ENCODE assay signal across 8 cellular contexts in the genomic region with DNA sequence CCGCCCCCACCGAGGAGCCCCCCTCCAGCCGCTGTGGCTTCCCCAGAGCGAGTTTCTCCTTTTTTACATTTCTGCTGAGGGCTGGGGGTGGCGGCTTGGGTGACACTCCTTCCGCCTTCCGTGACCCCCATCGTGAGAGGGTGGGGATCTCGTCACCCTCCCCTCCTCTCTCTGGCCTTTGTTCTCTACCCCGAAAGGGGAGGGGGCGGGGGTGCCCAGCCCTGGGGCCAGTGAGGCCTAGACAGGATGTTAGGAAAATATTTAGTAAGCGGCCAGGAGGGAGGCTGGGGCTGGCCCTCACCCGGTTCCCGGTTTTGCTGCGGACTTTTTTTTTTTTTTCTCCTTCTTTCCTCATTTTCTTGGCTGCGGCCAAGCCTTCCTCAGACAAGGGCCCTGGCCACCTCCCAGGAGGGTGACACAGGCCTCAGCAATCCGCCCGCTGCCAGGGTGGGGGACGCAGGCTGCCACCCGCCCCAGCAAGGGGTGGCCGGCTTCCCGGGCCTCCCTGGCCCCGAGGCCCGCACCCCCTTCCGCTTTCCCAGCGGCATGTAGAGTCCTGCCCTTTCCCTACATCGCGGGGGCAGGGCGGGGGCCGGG. TPM values are rescaled to one million over a fixed set of nuclear protein-coding genes. Genes with fewer than 3 reads are reported as not detected.
A peak's percentile ranks its signal among the peaks of the same experiment; 100 is the strongest.
DNase-seq lines count a peak whose midpoint lies in the region; ATAC-seq and TF ChIP-seq lines count a peak whose summit lies in the region.

No MANE protein-coding gene starts in this region.

- peak overlapping the region; percentile 78 for H3K4me3 ChIP-seq in BE2C (ENCODE audit: low read depth, low read length)
- peak overlapping the region; percentile 82 for H3K4me3 ChIP-seq in Jurkat, Clone E6-1 (ENCODE audit: low read length)
- H3K4me3 ChIP-seq in effector memory CD4-positive, alpha-beta T cell (ENCODE audit: insufficient read depth, low read depth, low read length, poor library complexity, severe bottlenecking): peak overlapping the region; percentile 96

- DNase-seq in BE2C (peak; percentile 64), medulla oblongata (ENCODE audit: extremely low spot score) (peak; percentile 90), NCI-H524 (lab: John Stamatoyannopoulos, UW) (no peak)
- DNase-seq in Jurkat, Clone E6-1 (ENCODE audit: low read depth, low spot score): no peak
- peak; percentile 68 for DNase-seq in activated CD4-positive, alpha-beta T cell treated with anti-CD3 and anti-CD28 coated beads for 48 hours
- peak; percentile 47 to 58 (median 52) for DNase-seq in effector memory CD4-positive, alpha-beta T cell
- DNase-seq in stimulated activated naive CD4-positive, alpha-beta T cell (lab: John Stamatoyannopoulos, UW): peak in 5 of 6 experiments; percentile 43 to 67 (median 56)

- H3K36me3 ChIP-seq in BE2C: peaks cover 58% of the 10 kb centered on the region
- peaks cover 38% of the 10 kb centered on the region for H3K36me3 ChIP-seq in effector memory CD4-positive, alpha-beta T cell (ENCODE audit: control insufficient read depth, insufficient read depth, low read length)

- no peak for ATAC-seq in GM18498 (IDR thresholded peaks at IDR 0.05; ENCODE audit: unreplicated experiment)

- peaks cover 14% of the 10 kb centered on the region for H3K4me1 ChIP-seq in BE2C
- peaks cover 59% of the 10 kb centered on the region for H3K4me1 ChIP-seq in effector memory CD4-positive, alpha-beta T cell (ENCODE audit: control insufficient read depth, insufficient read depth, low read length, poor library complexity, severe bottlenecking)

- H3K27ac ChIP-seq in effector memory CD4-positive, alpha-beta T cell (ENCODE audit: insufficient read depth, low read length, poor library complexity, severe bottlenecking): peak overlapping the region; percentile 89

- no peaks in the 10 kb centered on the region; the same call in 1 of the 2 replicates for H3K9me3 ChIP-seq in BE2C
- H3K9me3 ChIP-seq in effector memory CD4-positive, alpha-beta T cell (ENCODE audit: control insufficient read depth, low read length): no peaks in the 10 kb centered on the region

- no peaks in the 10 kb centered on the region for H3K27me3 ChIP-seq in BE2C
- H3K27me3 ChIP-seq in effector memory CD4-positive, alpha-beta T cell (replicated peaks; ENCODE audit: control insufficient read depth, insufficient read depth, low read length, poor library complexity, severe bottlenecking): no peaks in the 10 kb centered on the region

- no peak for TF ChIP-seq CTCF in BE2C (IDR thresholded peaks at IDR 0.05; ENCODE audit: low read depth, low read length)

RNA-seq across cellular contexts. Expression of gene MIDN, which starts 3.9 kb away (rescaled TPM):
- 186 TPM for polyA plus RNA-seq in BE2C (2012; ENCODE audit: insufficient read depth, insufficient read length, low read depth)
- polyA plus RNA-seq in Jurkat, Clone E6-1 (2012; ENCODE audit: insufficient read depth, insufficient read length): 29.9 TPM

RNA-seq across cellular contexts. Expression of gene ATP5F1D, which starts 10.8 kb away (rescaled TPM):
- 658 TPM for polyA plus RNA-seq in BE2C (2012; ENCODE audit: insufficient read depth, insufficient read length, low read depth)
- polyA plus RNA-seq in Jurkat, Clone E6-1 (2012; ENCODE audit: insufficient read depth, insufficient read length): 286 TPM

RNA-seq across cellular contexts. Expression of gene CBARP, which starts 14.5 kb away (rescaled TPM):
- polyA plus RNA-seq in BE2C (2012; ENCODE audit: insufficient read depth, insufficient read length, low read depth): 23.0 TPM
- polyA plus RNA-seq in Jurkat, Clone E6-1 (2012; ENCODE audit: insufficient read depth, insufficient read length): 4.2 TPM

RNA-seq across cellular contexts. Expression of gene CIRBP, which starts 16.8 kb away (rescaled TPM):
- 385 TPM for polyA plus RNA-seq in BE2C (2012; ENCODE audit: insufficient read depth, insufficient read length, low read depth)
- 253 TPM for polyA plus RNA-seq in Jurkat, Clone E6-1 (2012; ENCODE audit: insufficient read depth, insufficient read length)

RNA-seq across cellular contexts. Expression of gene FAM174C, which starts 23.0 kb away (rescaled TPM):
- 224 TPM for polyA plus RNA-seq in BE2C (2012; ENCODE audit: insufficient read depth, insufficient read length, low read depth)
- polyA plus RNA-seq in Jurkat, Clone E6-1 (2012; ENCODE audit: insufficient read depth, insufficient read length): 79.3 TPM

Comparison
In these comparisons a context has a peak if more than half of its experiments do, and no peak if none do; other contexts are left out.
1. DNase-seq: peak in BE2C (single experiment), activated CD4-positive, alpha-beta T cell treated with anti-CD3 and anti-CD28 coated beads for 48 hours (single experiment), effector memory CD4-positive, alpha-beta T cell (3 of 3), medulla oblongata (single experiment) and stimulated activated naive CD4-positive, alpha-beta T cell (5 of 6); none in Jurkat, Clone E6-1 (single experiment) and NCI-H524 (0 of 2).
2. Peak in every context shown above with its lines, with median percentiles within 50 percentile points of each other: H3K4me3 ChIP-seq.